Comparison of ENCODE assay signal across 2 cellular contexts in the genomic region with DNA sequence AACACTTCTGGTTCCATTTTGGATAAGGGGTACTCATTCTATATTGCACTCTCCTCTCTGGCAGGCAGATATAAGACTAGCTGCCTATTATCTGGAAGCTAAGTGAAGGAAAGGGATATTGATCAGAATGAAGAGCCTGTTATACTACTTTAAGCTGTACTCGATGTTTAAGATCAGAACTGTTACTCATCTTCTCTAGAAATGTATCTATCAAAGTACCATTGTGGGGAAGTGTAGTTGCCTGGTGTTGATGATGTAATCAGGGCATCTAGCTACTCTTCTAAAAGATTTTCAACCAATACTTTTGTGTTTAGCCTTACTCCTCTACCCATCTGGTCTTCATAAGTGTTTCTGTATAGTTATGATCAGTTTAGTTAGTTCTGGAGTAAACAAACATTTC.
TF ChIP-seq lines count a peak whose summit lies in the region.

No MANE protein-coding gene starts in this region.

TF ChIP-seq in HepG2, 621 proteins besides CTCF, POLR2A, EP300 and RAD21:
- TF ChIP-seq ATF7 (IDR thresholded peaks at IDR 0.05) (peak; percentile 44; the same call in 1 of the 2 replicates), ATF7 (CRISPR knock-in tag; IDR thresholded peaks at IDR 0.05) (no peak), CBFB (CRISPR knock-in tag; IDR thresholded peaks at IDR 0.05) (no peak)
TF ChIP-seq in HepG2: peak in this region for 1.

TF ChIP-seq in GM12878, 131 proteins besides CTCF, POLR2A, EP300 and RAD21:
- no peak for TF ChIP-seq FOS (IDR thresholded peaks at IDR 0.05; ENCODE audit: borderline replicate concordance, extremely low read depth, insufficient read length)
- no peak for TF ChIP-seq ZSCAN29 (IDR thresholded peaks at IDR 0.05)
